24 cellular contexts compared by ENCODE assay signal in genomic region chr15:100528833-100529428, GRCh38. TPM values are rescaled to one million over a fixed set of nuclear protein-coding genes. Genes with fewer than 3 reads are reported as not detected.
"Had no signal": no experiment of that assay in that cellular context is flagged by ENCODE, and none has a peak within 500 bp of the region (broad histone marks: within the 10 kb centered on the region; RNA-seq: fewer than 3 reads in every experiment).

Gene CERS3 (minus strand): TSS chr15:100528950. CDS start chr15:100501849, 27,101 bp downstream.

- H3K4me3 Mint-ChIP-seq: activated CD4-positive, alpha-beta T cell treated with anti-CD3 and anti-CD28 coated beads, Interleukin-2, amount 10 ng/mL, durations not matched to agents 24 days and 14 days; activated CD8-positive, alpha-beta T cell treated with anti-CD3 and anti-CD28 coated beads, Interleukin-2, amount 10 ng/mL, durations not matched to agents 7 days and 5 days; activated naive CD8-positive, alpha-beta T cell treated with anti-CD3 and anti-CD28 coated beads for 36 hours; activated T-cell treated with anti-CD3 and anti-CD28 coated beads, Interleukin-2, amount 50 U/mL, for 4 hours; memory B cell had no signal

- H3K27me3 Mint-ChIP-seq: activated naive CD8-positive, alpha-beta T cell treated with anti-CD3 and anti-CD28 coated beads for 36 hours had no signal

- H3K4me1 Mint-ChIP-seq: activated CD4-positive, alpha-beta T cell treated with anti-CD3 and anti-CD28 coated beads, Interleukin-2, amount 10 ng/mL, durations not matched to agents 24 days and 14 days; memory B cell; naive B cell had no signal

- H3K4me1 ChIP-seq: prostate gland had no signal

- FAIRE-seq: colon had no signal

- H3K27ac Mint-ChIP-seq: activated CD4-positive, alpha-beta T cell treated with anti-CD3 and anti-CD28 coated beads, Interleukin-2, amount 10 ng/mL, durations not matched to agents 24 days and 14 days; activated CD8-positive, alpha-beta T cell treated with anti-CD3 and anti-CD28 coated beads, Interleukin-2, amount 10 ng/mL, durations not matched to agents 7 days and 5 days; activated naive CD8-positive, alpha-beta T cell treated with anti-CD3 and anti-CD28 coated beads for 36 hours; memory B cell; naive B cell had no signal

- H3K36me3 Mint-ChIP-seq: activated naive CD8-positive, alpha-beta T cell treated with anti-CD3 and anti-CD28 coated beads for 36 hours; naive B cell had no signal

- H3K27ac ChIP-seq: dorsolateral prefrontal cortex, gastroesophageal sphincter, heart right ventricle, left ventricle myocardium inferior, stomach, thoracic aorta had no signal

- H3K9me3 Mint-ChIP-seq: activated CD4-positive, alpha-beta T cell treated with anti-CD3 and anti-CD28 coated beads, Interleukin-2, amount 10 ng/mL, durations not matched to agents 24 days and 14 days; activated naive CD8-positive, alpha-beta T cell treated with anti-CD3 and anti-CD28 coated beads for 36 hours; activated T-cell treated with anti-CD3 and anti-CD28 coated beads, Interleukin-2, amount 50 U/mL, for 4 hours; memory B cell; naive B cell had no signal

- ATAC-seq: activated CD8-positive, alpha-beta T cell treated with anti-CD3 and anti-CD28 coated beads, Interleukin-2, amount 10 ng/mL, durations not matched to agents 7 days and 5 days; activated T-cell treated with anti-CD3 and anti-CD28 coated beads, Interleukin-2, amount 50 U/mL, for 4 hours; gastroesophageal sphincter; heart right ventricle; mucosa of descending colon; right cardiac atrium had no signal

- H3K9me3 ChIP-seq: gastroesophageal sphincter, heart right ventricle, left ventricle myocardium inferior, mucosa of descending colon, prostate gland, stomach, thoracic aorta had no signal

- H3K4me3 ChIP-seq: dorsolateral prefrontal cortex, gastroesophageal sphincter, heart right ventricle, left ventricle myocardium inferior, mucosa of descending colon, prostate gland, stomach, thoracic aorta had no signal

- DNase-seq: activated CD4-positive, alpha-beta T cell treated with anti-CD3 and anti-CD28 coated beads, Interleukin-2, amount 10 ng/mL, durations not matched to agents 24 days and 14 days; activated CD8-positive, alpha-beta memory T cell treated with anti-CD3 and anti-CD28 coated beads, Interleukin-2, amount 50 U/mL, for 4 hours; activated CD8-positive, alpha-beta T cell treated with anti-CD3 and anti-CD28 coated beads, Interleukin-2, amount 10 ng/mL, durations not matched to agents 7 days and 5 days; activated naive CD8-positive, alpha-beta T cell treated with anti-CD3 and anti-CD28 coated beads for 36 hours; activated T-cell treated with anti-CD3 and anti-CD28 coated beads, Interleukin-2, amount 50 U/mL, for 4 hours; amygdala; dorsolateral prefrontal cortex; heart right ventricle; kidney glomerular epithelial cell; left ventricle myocardium inferior; mucosa of descending colon; naive B cell; right cardiac atrium; stimulated activated CD4-positive, alpha-beta T cell treated with anti-CD3 and anti-CD28 coated beads, Interleukin-15, amount 100 ng/mL, for 24 hours; stimulated activated CD4-positive, alpha-beta T cell treated with anti-CD3 and anti-CD28 coated beads, Interleukin-2, amount 100 ng/mL, for 48 hours; stomach had no signal

- H3K36me3 ChIP-seq: gastroesophageal sphincter, heart right ventricle, left ventricle myocardium inferior, prostate gland, stomach, thoracic aorta had no signal

RNA-seq across cellular contexts. Expression of gene CERS3, which starts in this region (rescaled TPM):
- total RNA-seq: epithelial cell of proximal tubule, heart right ventricle, osteocyte, thoracic aorta, ureter had no signal
